8 cellular contexts compared by ENCODE assay signal in genomic region chr17:65455972-65456343, GRCh38.
DNase-seq lines count a peak whose midpoint lies in the region; ATAC-seq and TF ChIP-seq lines count a peak whose summit lies in the region.

No MANE protein-coding gene starts in this region.

- H3K4me1 Mint-ChIP-seq in nephron = peaks cover 50% of the 10 kb centered on the region

- no peaks in the 10 kb centered on the region for H3K4me1 ChIP-seq in aorta (ENCODE audit: control insufficient read depth in 1 of 2, insufficient read depth in 2 of 2, low read length in 2 of 2)

- no peaks in the 10 kb centered on the region for H3K36me3 Mint-ChIP-seq in nephron (ENCODE audit: low read depth)

- ATAC-seq in aorta (ENCODE audit: low FRiP score) = no peak
- ATAC-seq in GM18511 (IDR thresholded peaks at IDR 0.05; ENCODE audit: unreplicated experiment) = no peak
- ATAC-seq in GM18870 (IDR thresholded peaks at IDR 0.05; ENCODE audit: unreplicated experiment) = no peak

- H3K27ac Mint-ChIP-seq in nephron = peak overlapping the region in 2 of 3 experiments; percentile 53 to 80

- DNase-seq in DMS79 treated with DMSO at 0.1 percent for 48 hours (lab: John Stamatoyannopoulos, UW) (peak; percentile 64), NCI-H69 (lab: John Stamatoyannopoulos, UW) (peak; percentile 54), ecto neural progenitor cell (ENCODE audit: low spot score) (peak; percentile 68), aorta (no peak), RWPE1 (ENCODE audit: low spot score) (no peak)

- H3K4me3 ChIP-seq in aorta (ENCODE audit: low read length in 2 of 2) = no peak overlapping the region

- no peaks in the 10 kb centered on the region for H3K9me3 ChIP-seq in aorta (ENCODE audit: control insufficient read depth, low read length)

- H3K36me3 ChIP-seq in aorta (ENCODE audit: control insufficient read depth in 1 of 2, insufficient read depth in 2 of 2, low read length in 1 of 2) = no peaks in the 10 kb centered on the region

- WGBS in aorta, 2 donors = 16 to 19% methylated on average over 7 of the region's 7 CpGs

- peak; percentile 34 to 47 (median 38) for TF ChIP-seq CTCF in nephron (IDR thresholded peaks at IDR 0.05; ENCODE audit: unreplicated experiment in 3 of 3)
- no peak for TF ChIP-seq CTCF in RWPE1 (conservative IDR thresholded peaks at IDR 0.05; ENCODE audit: low read depth)

- H3K27ac ChIP-seq in aorta (ENCODE audit: low read depth in 1 of 2, low read length in 2 of 2) = no peak overlapping the region
- no peak overlapping the region for H3K27ac ChIP-seq in RWPE1

- peaks cover 4% of the 10 kb centered on the region for H3K27me3 Mint-ChIP-seq in nephron (ENCODE audit: low read depth)

- no peak overlapping the region for H3K4me3 Mint-ChIP-seq in nephron

- H3K27me3 ChIP-seq in aorta (ENCODE audit: control insufficient read depth in 1 of 2, insufficient read depth in 2 of 2, low read length in 1 of 2) = no peaks in the 10 kb centered on the region

- POLR2A ChIA-PET in RWPE1 (lab: Yijun Ruan, JAX; ENCODE audit: low non-redundant PET) = no interaction called here

- intact Hi-C loops in aorta (cut with DNase I) = loop anchor here in 1 of 2 donors (5.0 kb wide), 2 partner anchors 101 to 711 kb away; no protein-coding TSS in a partner anchor

- no peaks in the 10 kb centered on the region for H3K9me3 Mint-ChIP-seq in nephron

- CTCF ChIA-PET in RWPE1 (lab: Yijun Ruan, JAX) = no interaction called here

Comparison
In these comparisons a context has a peak if more than half of its experiments do, and no peak if none do; other contexts are left out.
1. DNase-seq: peak in DMS79 treated with DMSO at 0.1 percent for 48 hours (single experiment), NCI-H69 (single experiment) and ecto neural progenitor cell (single experiment); none in aorta (0 of 2) and RWPE1 (single experiment).